In the genomic region with DNA sequence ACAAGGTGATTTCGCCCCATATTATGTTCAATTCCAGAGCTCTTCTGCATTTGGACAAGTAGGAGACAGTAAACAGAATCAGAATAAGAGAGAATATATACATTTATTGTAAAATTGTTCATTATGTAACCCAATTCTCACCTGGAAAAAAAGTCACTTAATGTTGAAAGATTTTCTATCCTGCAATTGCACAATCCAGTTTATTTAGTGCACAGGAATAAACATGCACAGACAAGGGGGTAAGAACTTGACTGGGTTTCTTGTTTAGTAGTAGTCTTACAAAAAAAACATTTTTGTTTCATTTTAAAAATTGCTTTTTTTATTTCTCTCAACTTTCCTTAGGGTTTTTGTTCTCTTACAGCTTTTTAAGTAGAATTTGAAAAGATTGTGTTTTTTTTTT, we compare ENCODE assay signal across 28 cellular contexts.
"Had no signal": no experiment of that assay in that cellular context is flagged by ENCODE, and none has a peak within 500 bp of the region (broad histone marks: within the 10 kb centered on the region; RNA-seq: fewer than 3 reads in every experiment).

No MANE protein-coding gene starts in this region.

- DNase-seq: activated B cell treated with CpG ODN at 0.5 μM for 24 hours; activated CD4-positive, alpha-beta memory T cell treated with anti-CD3 and anti-CD28 coated beads, Interleukin-2, amount 10 ng/mL, durations not matched to agents 7 days and 5 days; activated CD4-positive, alpha-beta T cell treated with anti-CD3 and anti-CD28 coated beads for 36 hours; activated CD4-positive, alpha-beta T cell treated with anti-CD3 and anti-CD28 coated beads for 48 hours; activated CD4-positive, alpha-beta T cell treated with anti-CD3 and anti-CD28 coated beads, Interleukin-2, amount 10 ng/mL, durations not matched to agents 7 days and 5 days; activated CD4-positive, alpha-beta T cell treated with anti-CD3 and anti-CD28 coated beads, Interleukin-2, amount 50 U/mL, for 48 hours; activated CD4-positive, CD25-positive, alpha-beta regulatory T cell treated with anti-CD3 and anti-CD28 coated beads, Interleukin-2, amount 50 U/mL, for 72 hours; activated CD8-positive, alpha-beta memory T cell treated with anti-CD3 and anti-CD28 coated beads for 24 hours; activated CD8-positive, alpha-beta memory T cell treated with anti-CD3 and anti-CD28 coated beads, Interleukin-2, amount 10 ng/mL, durations not matched to agents 7 days and 5 days; activated CD8-positive, alpha-beta memory T cell treated with anti-CD3 and anti-CD28 coated beads, Interleukin-2, amount 50 U/mL, for 48 hours; activated CD8-positive, alpha-beta T cell treated with anti-CD3 and anti-CD28 coated beads, Interleukin-2, amount 10 ng/mL, durations not matched to agents 7 days and 5 days; activated effector memory CD4-positive, alpha-beta T cell treated with Interleukin-2 at 50 U/mL for 16 hours; activated gamma-delta T cell; activated naive CD4-positive, alpha-beta T cell treated with anti-CD3 and anti-CD28 coated beads, Interleukin-2, amount 10 ng/mL, durations not matched to agents 7 days and 5 days; activated naive CD4-positive, alpha-beta T cell treated with Interleukin-2 at 50 U/mL for 16 hours; activated naive CD8-positive, alpha-beta T cell treated with anti-CD3 and anti-CD28 coated beads, Interleukin-2, amount 10 ng/mL, durations not matched to agents 7 days and 5 days; activated naive CD8-positive, alpha-beta T cell treated with anti-CD3 and anti-CD28 coated beads, Interleukin-2, amount 50 U/mL, for 24 hours; activated T-cell treated with anti-CD3 and anti-CD28 coated beads, Interleukin-2, amount 50 U/mL, for 24 hours; activated T-cell treated with anti-CD3 and anti-CD28 coated beads, Interleukin-2, amount 50 U/mL, for 48 hours; amygdala; anterior cingulate cortex; central memory CD4-positive, alpha-beta T cell; T-helper 1 cell; T-helper 2 cell; T-helper 9 cell had no signal

- ATAC-seq: activated CD4-positive, alpha-beta T cell treated with anti-CD3 and anti-CD28 coated beads for 36 hours; activated CD8-positive, alpha-beta memory T cell treated with anti-CD3 and anti-CD28 coated beads, Interleukin-2, amount 10 ng/mL, durations not matched to agents 7 days and 5 days; activated CD8-positive, alpha-beta T cell treated with anti-CD3 and anti-CD28 coated beads, Interleukin-2, amount 10 ng/mL, durations not matched to agents 7 days and 5 days; activated naive CD8-positive, alpha-beta T cell treated with anti-CD3 and anti-CD28 coated beads, Interleukin-2, amount 50 U/mL, for 24 hours had no signal

- H3K27ac ChIP-seq: ascending aorta, VCaP had no signal

- H3K9me3 ChIP-seq: ascending aorta had no signal

- H3K4me1 ChIP-seq: ascending aorta had no signal

- H3K4me3 ChIP-seq: ascending aorta had no signal

- FAIRE-seq: TTC549 had no signal

- H3K36me3 ChIP-seq: ascending aorta had no signal

- H3K27me3 ChIP-seq: ascending aorta had no signal
